In the genomic region with DNA sequence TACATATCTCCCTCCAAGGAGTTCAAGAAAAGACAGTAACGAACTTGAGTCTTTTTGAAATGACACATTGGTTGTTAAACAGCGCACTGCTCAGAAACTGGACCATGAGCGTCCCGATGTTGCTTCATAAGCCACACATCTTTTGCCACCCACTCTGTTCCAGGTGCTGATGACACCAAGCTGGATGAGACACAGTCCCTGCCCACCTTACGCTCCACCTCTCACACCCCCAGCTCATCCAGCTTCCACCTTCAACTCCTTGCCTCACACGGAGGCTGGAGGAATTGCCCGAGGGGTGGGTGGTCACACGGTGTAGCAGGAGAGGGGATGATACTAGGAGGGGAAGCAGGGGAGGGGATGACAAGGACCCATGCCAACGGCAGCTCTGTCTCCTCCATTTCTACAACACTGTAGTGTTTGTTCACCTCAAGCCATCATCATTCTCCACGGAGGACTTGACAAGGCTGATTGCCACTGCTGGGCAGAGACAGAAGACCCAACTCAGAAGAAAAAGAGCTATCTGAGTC, we compare ENCODE assay signal across 19 cellular contexts.
DNase-seq lines count a peak whose midpoint lies in the region; ATAC-seq lines count a peak whose summit lies in the region.
"Had no signal": no experiment of that assay in that cellular context is flagged by ENCODE, and none has a peak within 500 bp of the region (broad histone marks: within the 10 kb centered on the region; RNA-seq: fewer than 3 reads in every experiment).

No MANE protein-coding gene starts in this region.

- H3K4ac ChIP-seq in neuronal stem cell (ENCODE audit: low read length) = no peak overlapping the region

- DNase-seq in ELF-1 (ENCODE audit: low read depth, low spot score) (peak; percentile 12), islet precursor cell (peak; percentile 29), neuronal stem cell (ENCODE audit: low spot score) (no peak)
- DNase-seq in stimulated activated CD8-positive, alpha-beta memory T cell treated with anti-CD3 and anti-CD28 coated beads, Interleukin-4, amount 100 ng/mL, for 48 hours = no peak
- DNase-seq: Caco-2; CD4-positive, CD25-positive, alpha-beta regulatory T cell; CD8-positive, alpha-beta T cell; DMS53; DND-41; GDM1; GOT3; HFFc6 had no signal

- no peak overlapping the region for H4K8ac ChIP-seq in neuronal stem cell (ENCODE audit: low read depth, low read length)

- no peak overlapping the region for H2BK15ac ChIP-seq in neuronal stem cell (ENCODE audit: low read length)

- no peaks in the 10 kb centered on the region for H3K36me3 ChIP-seq in BLaER1
- H3K36me3 ChIP-seq in neuronal stem cell (replicated peaks in 1 of 2; ENCODE audit: control insufficient read depth in 2 of 2, insufficient read depth in 2 of 2, low read length in 2 of 2) = no peaks in the 10 kb centered on the region
- H3K36me3 ChIP-seq: HAP-1 had no signal

- no peak overlapping the region for H2BK5ac ChIP-seq in neuronal stem cell (ENCODE audit: low read length)

- H3K79me1 ChIP-seq in neuronal stem cell (ENCODE audit: low read depth, low read length) = no peaks in the 10 kb centered on the region

- H2BK120ac ChIP-seq in neuronal stem cell (ENCODE audit: low read depth, low read length) = no peak overlapping the region

- H3K23ac ChIP-seq in neuronal stem cell (ENCODE audit: low read depth, low read length, poor library complexity) = no peak overlapping the region

- H2AFZ ChIP-seq in neuronal stem cell (ENCODE audit: low read length) = no peak overlapping the region

- no CpG with 5 or more reads among the region's 10 CpGs for WGBS in neuronal stem cell (ENCODE audit: extremely low coverage in 2 of 2, insufficient read length in 2 of 2, insufficient replicate concordance in 1 of 2), 2 donors

- H3K9me3 ChIP-seq in BLaER1 (peaks cover 8% of the 10 kb centered on the region), neuronal stem cell (replicated peaks in 1 of 2; ENCODE audit: control insufficient read depth in 2 of 2, insufficient read depth in 1 of 2, low read depth in 1 of 2, low read length in 2 of 2) (peaks cover 0 to 1% of the 10 kb centered on the region in 2 donors)
- H3K9me3 ChIP-seq: Caco-2, HAP-1 had no signal

- H3K9ac ChIP-seq in BLaER1 (no peak overlapping the region), neuronal stem cell (ENCODE audit: low read depth, low read length, poor library complexity) (peak overlapping the region; percentile 35)

- no peak overlapping the region for H2BK12ac ChIP-seq in neuronal stem cell (ENCODE audit: low read length)

- H3K14ac ChIP-seq in neuronal stem cell (ENCODE audit: low read length) = peak overlapping the region; percentile 90

- H3K4me1 ChIP-seq in BLaER1 (peaks cover 36% of the 10 kb centered on the region), neuronal stem cell (ENCODE audit: control insufficient read depth in 2 of 2, insufficient read depth in 1 of 2, low read depth in 1 of 2, low read length in 2 of 2) (peaks cover 0 to 7% of the 10 kb centered on the region in 2 donors)
- H3K4me1 ChIP-seq: Caco-2, HAP-1 had no signal

- no peaks in the 10 kb centered on the region for H3K27me3 ChIP-seq in BLaER1
- H3K27me3 ChIP-seq in neuronal stem cell (ENCODE audit: control insufficient read depth in 3 of 3, insufficient read depth in 3 of 3, low read depth in 1 of 3, low read length in 3 of 3) = peaks cover 0 to 9% (median 0%) of the 10 kb centered on the region in 3 experiments

- H3K4me3 ChIP-seq in BLaER1 = no peak overlapping the region
- no peak overlapping the region for H3K4me3 ChIP-seq in neuronal stem cell (ENCODE audit: low read length in 2 of 2)
- H3K4me3 ChIP-seq: GM12878, HAP-1 had no signal

- H3K4me2 ChIP-seq in BLaER1 = peak overlapping the region; percentile 71; the same call in 1 of the 2 replicates
- no peak overlapping the region for H3K4me2 ChIP-seq in neuronal stem cell (ENCODE audit: insufficient read depth, low read length, poor library complexity, severe bottlenecking)

- no peaks in the 10 kb centered on the region for H4K20me1 ChIP-seq in BLaER1

- H4K91ac ChIP-seq in neuronal stem cell (ENCODE audit: low read depth, low read length, poor library complexity) = no peak overlapping the region

- peak overlapping the region; percentile 44 for H3K18ac ChIP-seq in neuronal stem cell (ENCODE audit: low read length)

- no peak overlapping the region for H2AK5ac ChIP-seq in neuronal stem cell (ENCODE audit: low read depth, low read length)

- ATAC-seq in GM21360 (IDR thresholded peaks at IDR 0.05; ENCODE audit: unreplicated experiment) = no peak
- no peak for ATAC-seq in GM21528 (IDR thresholded peaks at IDR 0.05; ENCODE audit: low FRiP score, unreplicated experiment)
- ATAC-seq in HG03378 (IDR thresholded peaks at IDR 0.05; ENCODE audit: unreplicated experiment) = no peak
- ATAC-seq: CD8-positive, alpha-beta T cell; GM12878 had no signal

- H3K27ac ChIP-seq in BLaER1 (peak overlapping the region; percentile 13; the same call in 1 of the 2 replicates), neuronal stem cell (replicated peaks; ENCODE audit: low read length) (no peak overlapping the region)
- H3K27ac ChIP-seq: C4-2B had no signal

Comparison
In these comparisons a context has a peak if more than half of its experiments do, and no peak if none do; other contexts are left out.
1. DNase-seq: peak in ELF-1 (single experiment) and islet precursor cell (single experiment); none in neuronal stem cell (single experiment) and stimulated activated CD8-positive, alpha-beta memory T cell treated with anti-CD3 and anti-CD28 coated beads, Interleukin-4, amount 100 ng/mL, for 48 hours (single experiment).